14 cellular contexts compared by ENCODE assay signal in the genomic region with DNA sequence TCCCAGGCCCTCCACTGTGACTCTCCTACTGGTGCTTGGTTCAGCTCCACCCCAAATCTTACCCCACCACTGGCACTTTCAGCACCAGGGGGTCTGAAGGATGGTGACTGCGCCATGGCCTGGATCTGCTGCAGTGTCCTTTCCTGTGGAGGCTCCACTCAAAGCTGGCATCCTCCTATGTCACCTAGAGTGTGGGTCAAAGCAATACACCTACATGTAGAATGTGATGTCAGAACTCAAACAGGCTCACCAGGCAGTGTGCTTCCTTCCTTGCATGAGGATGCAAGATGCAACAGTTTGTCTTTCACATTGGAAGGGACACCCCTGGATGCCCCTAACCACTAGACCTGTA. TPM values are rescaled to one million over a fixed set of nuclear protein-coding genes. Genes with fewer than 3 reads are reported as not detected.
DNase-seq lines count a peak whose midpoint lies in the region; ATAC-seq and TF ChIP-seq lines count a peak whose summit lies in the region.
"Had no signal": no experiment of that assay in that cellular context is flagged by ENCODE, and none has a peak within 500 bp of the region (broad histone marks: within the 10 kb centered on the region; RNA-seq: fewer than 3 reads in every experiment).

No MANE protein-coding gene starts in this region.

- DNase-seq in activated T-cell treated with anti-CD3 and anti-CD28 coated beads, Interleukin-2, amount 50 U/mL, for 24 hours: no peak
- no peak for DNase-seq in activated T-cell treated with anti-CD3 and anti-CD28 coated beads, Interleukin-2, amount 50 U/mL, for 48 hours
- DNase-seq in Peyer's patch: no peak
- no peak for DNase-seq in effector memory CD4-positive, alpha-beta T cell
- DNase-seq in stimulated activated effector memory CD8-positive, alpha-beta T cell treated with anti-CD3 and anti-CD28 coated beads, Interleukin-12 subunit alpha, Interleukin-12 subunit beta, amount 100 ng/mL, for 72 hours (ENCODE audit: low spot score in 2 of 2): no peak
- no peak for DNase-seq in NCI-H146 (lab: John Stamatoyannopoulos, UW)
- DNase-seq: activated CD4-positive, alpha-beta T cell treated with anti-CD3 and anti-CD28 coated beads, Interleukin-2, amount 50 U/mL, for 1 hour; amygdala; NCI-H1105 treated with DMSO at 0.1 percent for 48 hours; ovary; stimulated activated CD4-positive, alpha-beta T cell treated with anti-CD3 and anti-CD28 coated beads, Interleukin-15, amount 100 ng/mL, for 24 hours had no signal

- H3K4me1 ChIP-seq in Peyer's patch: peaks cover 0 to 30% (median 2%) of the 10 kb centered on the region in 4 donors
- peaks cover 48% of the 10 kb centered on the region for H3K4me1 ChIP-seq in effector memory CD4-positive, alpha-beta T cell (ENCODE audit: control insufficient read depth, insufficient read depth, low read length, poor library complexity, severe bottlenecking)

- peak overlapping the region; percentile 99 for H3K4me3 Mint-ChIP-seq in activated T-cell treated with anti-CD3 and anti-CD28 coated beads, Interleukin-2, amount 50 U/mL, for 24 hours
- peak overlapping the region; percentile 100 for H3K4me3 Mint-ChIP-seq in stimulated activated effector memory CD8-positive, alpha-beta T cell treated with anti-CD3 and anti-CD28 coated beads, Interleukin-12 subunit alpha, Interleukin-12 subunit beta, amount 100 ng/mL, for 72 hours

- no peaks in the 10 kb centered on the region for H3K9me3 ChIP-seq in Peyer's patch
- no peaks in the 10 kb centered on the region for H3K9me3 ChIP-seq in effector memory CD4-positive, alpha-beta T cell (ENCODE audit: control insufficient read depth, low read length)
- H3K9me3 ChIP-seq: ovary had no signal

- no peaks in the 10 kb centered on the region for H3K36me3 ChIP-seq in Peyer's patch
- H3K36me3 ChIP-seq in effector memory CD4-positive, alpha-beta T cell (ENCODE audit: control insufficient read depth, insufficient read depth, low read length): peaks cover 3% of the 10 kb centered on the region
- H3K36me3 ChIP-seq: ovary had no signal

- no peaks in the 10 kb centered on the region for H3K27me3 ChIP-seq in Peyer's patch
- H3K27me3 ChIP-seq in effector memory CD4-positive, alpha-beta T cell (replicated peaks; ENCODE audit: control insufficient read depth, insufficient read depth, low read length, poor library complexity, severe bottlenecking): no peaks in the 10 kb centered on the region
- H3K27me3 ChIP-seq: ovary had no signal

- no peaks in the 10 kb centered on the region for H3K9me3 Mint-ChIP-seq in activated T-cell treated with anti-CD3 and anti-CD28 coated beads, Interleukin-2, amount 50 U/mL, for 24 hours
- no peaks in the 10 kb centered on the region for H3K9me3 Mint-ChIP-seq in stimulated activated effector memory CD8-positive, alpha-beta T cell treated with anti-CD3 and anti-CD28 coated beads, Interleukin-12 subunit alpha, Interleukin-12 subunit beta, amount 100 ng/mL, for 72 hours

- H3K27me3 Mint-ChIP-seq in activated T-cell treated with anti-CD3 and anti-CD28 coated beads, Interleukin-2, amount 50 U/mL, for 24 hours: no peaks in the 10 kb centered on the region

- H3K4me1 Mint-ChIP-seq in activated T-cell treated with anti-CD3 and anti-CD28 coated beads, Interleukin-2, amount 50 U/mL, for 24 hours (ENCODE audit: low read depth): peaks cover 81% of the 10 kb centered on the region
- peaks cover 76% of the 10 kb centered on the region for H3K4me1 Mint-ChIP-seq in stimulated activated effector memory CD8-positive, alpha-beta T cell treated with anti-CD3 and anti-CD28 coated beads, Interleukin-12 subunit alpha, Interleukin-12 subunit beta, amount 100 ng/mL, for 72 hours

- TF ChIP-seq POLR2A in Peyer's patch (IDR thresholded peaks at IDR 0.05): no peak

- H3K27ac Mint-ChIP-seq in activated T-cell treated with anti-CD3 and anti-CD28 coated beads, Interleukin-2, amount 50 U/mL, for 24 hours: peak overlapping the region; percentile 97
- H3K27ac Mint-ChIP-seq in stimulated activated effector memory CD8-positive, alpha-beta T cell treated with anti-CD3 and anti-CD28 coated beads, Interleukin-12 subunit alpha, Interleukin-12 subunit beta, amount 100 ng/mL, for 72 hours: peak overlapping the region; percentile 100

- peak; percentile 4 for ATAC-seq in stimulated activated effector memory CD8-positive, alpha-beta T cell treated with anti-CD3 and anti-CD28 coated beads, Interleukin-12 subunit alpha, Interleukin-12 subunit beta, amount 100 ng/mL, for 72 hours
- ATAC-seq in GM18909 (IDR thresholded peaks at IDR 0.05; ENCODE audit: poor library complexity, unreplicated experiment) (no peak), GM19455 (IDR thresholded peaks at IDR 0.05; ENCODE audit: unreplicated experiment) (no peak)
- ATAC-seq: Panc1 had no signal

- peak overlapping the region in 3 of 4 donors; percentile 67 to 80 (median 68) for H3K4me3 ChIP-seq in Peyer's patch
- H3K4me3 ChIP-seq in effector memory CD4-positive, alpha-beta T cell (ENCODE audit: insufficient read depth, low read depth, low read length, poor library complexity, severe bottlenecking): peak overlapping the region; percentile 97
- H3K4me3 ChIP-seq: ovary had no signal

- no peak overlapping the region for H3K27ac ChIP-seq in Peyer's patch
- H3K27ac ChIP-seq in effector memory CD4-positive, alpha-beta T cell (ENCODE audit: insufficient read depth, low read length, poor library complexity, severe bottlenecking): no peak overlapping the region
- H3K27ac ChIP-seq: ovary had no signal

- H3K36me3 Mint-ChIP-seq in activated T-cell treated with anti-CD3 and anti-CD28 coated beads, Interleukin-2, amount 50 U/mL, for 24 hours (ENCODE audit: low read depth): peaks cover 59% of the 10 kb centered on the region
- peaks cover 78% of the 10 kb centered on the region for H3K36me3 Mint-ChIP-seq in stimulated activated effector memory CD8-positive, alpha-beta T cell treated with anti-CD3 and anti-CD28 coated beads, Interleukin-12 subunit alpha, Interleukin-12 subunit beta, amount 100 ng/mL, for 72 hours

- TF ChIP-seq CTCF in Peyer's patch (IDR thresholded peaks at IDR 0.05): no peak

RNA-seq across cellular contexts. Expression of a gene that starts 32.8 kb away (rescaled TPM):
- total RNA-seq in Peyer's patch: 1 to 10 TPM; 4.7 to 9.9 (median 8.0) TPM
